8 cellular contexts compared by ENCODE assay signal in the genomic region with DNA sequence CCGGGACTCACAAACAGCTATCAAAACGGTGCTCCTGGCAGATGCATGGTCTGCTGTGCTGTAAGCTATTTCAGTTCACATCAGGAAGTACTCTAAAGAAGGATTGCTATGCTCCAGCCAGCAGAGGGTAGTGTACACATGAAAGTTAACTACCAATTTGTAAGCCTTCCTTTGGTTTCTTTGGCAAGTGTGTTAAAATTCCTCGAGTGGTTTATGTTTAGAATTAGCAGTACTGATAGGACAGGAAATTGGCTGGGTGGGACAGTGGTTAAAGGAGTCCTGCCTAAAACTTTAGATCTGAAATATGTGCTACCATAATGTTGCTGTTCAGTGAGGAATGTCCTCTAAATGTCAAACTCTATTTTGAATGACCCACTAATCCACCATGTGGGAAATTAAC. TPM values are rescaled to one million over a fixed set of nuclear protein-coding genes. Genes with fewer than 3 reads are reported as not detected.
A peak's percentile ranks its signal among the peaks of the same experiment; 100 is the strongest.
DNase-seq lines count a peak whose midpoint lies in the region; ATAC-seq and TF ChIP-seq lines count a peak whose summit lies in the region.

No MANE protein-coding gene starts in this region.

- peaks cover 5% of the 10 kb centered on the region for H3K36me3 Mint-ChIP-seq in progenitor cell of endocrine pancreas (ENCODE audit: insufficient read depth)

- TF ChIP-seq CTCF in foreskin keratinocyte (conservative IDR thresholded peaks at IDR 0.05) (peak; percentile 70), progenitor cell of endocrine pancreas (IDR thresholded peaks at IDR 0.05; ENCODE audit: unreplicated experiment) (peak; percentile 58)

- peak; percentile 94 for ATAC-seq in foreskin keratinocyte

- peak; percentile 16 for DNase-seq in NK-92 treated with Interleukin-12 subunit alpha and Interleukin-12 subunit beta, amount 100 ng/mL, for 24 hours (lab: John Stamatoyannopoulos, UW)
- DNase-seq in NK-92 (lab: John Stamatoyannopoulos, UW; ENCODE audit: unreplicated experiment) (no peak), H4 (ENCODE audit: low spot score) (peak; percentile 83), KBM-7 (peak; percentile 56), SW 1271 (lab: John Stamatoyannopoulos, UW) (peak; percentile 3 to 72), foreskin keratinocyte (peak in 1 of 2 donors; percentile 59), progenitor cell of endocrine pancreas (ENCODE audit: low spot score, unreplicated experiment) (no peak)
- no peak for DNase-seq in activated CD4-positive, CD25-positive, alpha-beta regulatory T cell treated with anti-CD3 and anti-CD28 coated beads, Interleukin-2, amount 50 U/mL, for 72 hours

- H3K27ac Mint-ChIP-seq in progenitor cell of endocrine pancreas, result peak overlapping the region; percentile 3

- H3K4me3 Mint-ChIP-seq in progenitor cell of endocrine pancreas (ENCODE audit: low read depth), result no peak overlapping the region

- H3K9me3 Mint-ChIP-seq in progenitor cell of endocrine pancreas (ENCODE audit: low read depth), result no peaks in the 10 kb centered on the region

- no peaks in the 10 kb centered on the region for H3K27me3 Mint-ChIP-seq in progenitor cell of endocrine pancreas

- H3K27me3 ChIP-seq in foreskin keratinocyte, result no peaks in the 10 kb centered on the region

- no peaks in the 10 kb centered on the region for H3K4me1 Mint-ChIP-seq in progenitor cell of endocrine pancreas (ENCODE audit: low read depth)

- in situ Hi-C loops in KBM-7 (cut with MboI; ENCODE audit: low pct_unique_long_range_greater_than_20kb, low sequenced_read_pairs), result no loop called here

- H3K4me1 ChIP-seq in foreskin keratinocyte, result no peaks in the 10 kb centered on the region

- H3K27ac ChIP-seq in foreskin keratinocyte, result no peak overlapping the region

RNA-seq across cellular contexts. Expression of a gene that starts 47.4 kb away (rescaled TPM):
- total RNA-seq in H4 (2014; rRNA removed; shearing (Covaris generic)), result 18.4 and 19.1 TPM in 2 replicates
- total RNA-seq in foreskin keratinocyte, result 16.0 and 19.8 TPM in 2 replicates
- 7.4 and 10.0 TPM in 2 replicates for polyA plus RNA-seq in foreskin keratinocyte
- total RNA-seq in progenitor cell of endocrine pancreas, result 25.1 and 32.9 TPM in 2 replicates

Comparison
In these comparisons a context has a peak if more than half of its experiments do, and no peak if none do; other contexts are left out.
1. DNase-seq: peak in NK-92 treated with Interleukin-12 subunit alpha and Interleukin-12 subunit beta, amount 100 ng/mL, for 24 hours (single experiment), H4 (single experiment), KBM-7 (single experiment) and SW 1271 (2 of 2); none in NK-92 (single experiment), progenitor cell of endocrine pancreas (single experiment) and activated CD4-positive, CD25-positive, alpha-beta regulatory T cell treated with anti-CD3 and anti-CD28 coated beads, Interleukin-2, amount 50 U/mL, for 72 hours (single experiment).